In the genomic region with DNA sequence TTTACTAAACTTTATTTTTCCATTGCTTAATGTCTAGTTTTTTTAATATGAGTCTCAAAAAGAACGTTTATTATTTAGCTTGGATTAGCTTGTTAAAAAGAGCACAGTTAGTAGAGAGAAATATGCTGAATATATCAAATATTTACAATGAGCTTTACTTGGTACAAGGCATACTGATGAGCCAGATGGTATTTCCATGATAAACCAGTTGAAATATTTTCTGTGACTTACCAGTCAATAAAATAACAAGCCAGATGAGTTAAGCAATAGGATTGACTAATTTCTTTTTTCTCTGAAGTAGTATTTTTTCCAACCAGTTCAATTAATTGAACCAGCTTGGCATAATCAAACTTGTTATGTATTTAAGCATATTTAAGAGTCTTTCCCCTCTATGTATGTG, we compare ENCODE assay signal across 23 cellular contexts.
DNase-seq lines count a peak whose midpoint lies in the region; ATAC-seq, FAIRE-seq and TF ChIP-seq lines count a peak whose summit lies in the region.
"Had no signal": no experiment of that assay in that cellular context is flagged by ENCODE, and none has a peak within 500 bp of the region (broad histone marks: within the 10 kb centered on the region; RNA-seq: fewer than 3 reads in every experiment).

No MANE protein-coding gene starts in this region.

- H3K9me2 ChIP-seq in PC-3 (replicated peaks; ENCODE audit: low read length) (no peaks in the 10 kb centered on the region), MM.1S (replicated peaks; ENCODE audit: insufficient read depth, low read length) (no peaks in the 10 kb centered on the region), OCI-LY7 (ENCODE audit: insufficient read depth, low read length) (no peaks in the 10 kb centered on the region)

- no peaks in the 10 kb centered on the region for H3K9me3 ChIP-seq in PC-3 (ENCODE audit: low read length)
- no peaks in the 10 kb centered on the region for H3K9me3 ChIP-seq in tibial artery
- H3K9me3 ChIP-seq in MM.1S (replicated peaks; ENCODE audit: insufficient read depth, low read length) = no peaks in the 10 kb centered on the region
- no peaks in the 10 kb centered on the region for H3K9me3 ChIP-seq in OCI-LY7 (ENCODE audit: low read length)

- H3K9ac ChIP-seq in PC-3 (ENCODE audit: low read length) (no peak overlapping the region), MM.1S (ENCODE audit: low read length) (no peak overlapping the region)

- H3K4me2 ChIP-seq in PC-3 (ENCODE audit: low read length) = no peak overlapping the region
- H3K4me2 ChIP-seq in MM.1S (ENCODE audit: low read depth, low read length) = no peak overlapping the region
- no peak overlapping the region for H3K4me2 ChIP-seq in OCI-LY7 (ENCODE audit: low read length)

- CTCF ChIA-PET in PC-3 (lab: Charles Lee) = no interaction called here
- CTCF ChIA-PET in OCI-LY7 (lab: Charles Lee; ENCODE audit: unreplicated experiment) = no interaction called here

- H3K4me3 ChIP-seq in PC-3 (ENCODE audit: low read length) = no peak overlapping the region
- H3K4me3 ChIP-seq in fibroblast of mammary gland (ENCODE audit: control insufficient read depth, low read depth, low read length) = no peak overlapping the region
- no peak overlapping the region for H3K4me3 ChIP-seq in tibial artery
- H3K4me3 ChIP-seq in MM.1S (ENCODE audit: low read length) = no peak overlapping the region
- no peak overlapping the region for H3K4me3 ChIP-seq in OCI-LY7 (ENCODE audit: low read depth, low read length, poor library complexity, severe bottlenecking)
- H3K4me3 ChIP-seq: GM12878, SK-N-MC had no signal

- no peaks in the 10 kb centered on the region for H3F3A ChIP-seq in PC-3 (ENCODE audit: low read length, unreplicated experiment)
- no peaks in the 10 kb centered on the region for H3F3A ChIP-seq in MM.1S (ENCODE audit: insufficient read depth, low read length)

- no peak overlapping the region for H2AFZ ChIP-seq in PC-3 (ENCODE audit: low read length)
- no peak overlapping the region for H2AFZ ChIP-seq in MM.1S (ENCODE audit: low read length)
- no peak overlapping the region for H2AFZ ChIP-seq in OCI-LY7 (ENCODE audit: low read length)

- H4K20me1 ChIP-seq in PC-3 (ENCODE audit: low read length) (no peaks in the 10 kb centered on the region), MM.1S (ENCODE audit: insufficient read depth, low read length) (no peaks in the 10 kb centered on the region), OCI-LY7 (ENCODE audit: insufficient read depth, low read length) (no peaks in the 10 kb centered on the region)

- TF ChIP-seq CTCF in PC-3 (conservative IDR thresholded peaks at IDR 0.05; ENCODE audit: low read depth, low read length) (no peak), fibroblast of mammary gland (conservative IDR thresholded peaks at IDR 0.05; ENCODE audit: control insufficient read depth, insufficient read depth, low read depth, low read length) (no peak), tibial artery (IDR thresholded peaks at IDR 0.05) (no peak), MM.1S (IDR thresholded peaks at IDR 0.05; ENCODE audit: low read length) (no peak), OCI-LY7 (conservative IDR thresholded peaks at IDR 0.05; ENCODE audit: low read length) (no peak)

- no peak for ATAC-seq in PC-3
- ATAC-seq: GM12878, HCT116, Panc1 had no signal

- H3K36me3 ChIP-seq in PC-3 (ENCODE audit: low read depth, low read length) = no peaks in the 10 kb centered on the region
- H3K36me3 ChIP-seq in tibial artery = no peaks in the 10 kb centered on the region
- no peaks in the 10 kb centered on the region for H3K36me3 ChIP-seq in MM.1S (replicated peaks; ENCODE audit: insufficient read depth, low read length)
- H3K36me3 ChIP-seq in OCI-LY7 (ENCODE audit: insufficient read depth, low read length) = no peaks in the 10 kb centered on the region

- H3K27ac ChIP-seq in PC-3 (ENCODE audit: low read length) (no peak overlapping the region), tibial artery (no peak overlapping the region), MM.1S (ENCODE audit: low read length) (no peak overlapping the region), OCI-LY7 (ENCODE audit: low read depth, low read length, poor library complexity, severe bottlenecking) (no peak overlapping the region)
- H3K27ac ChIP-seq: SK-N-MC had no signal

- H3K4me1 ChIP-seq in PC-3 (ENCODE audit: insufficient read depth, low read length) (peaks cover 16% of the 10 kb centered on the region), tibial artery (no peaks in the 10 kb centered on the region), MM.1S (ENCODE audit: low read length) (no peaks in the 10 kb centered on the region), OCI-LY7 (ENCODE audit: insufficient read depth, low read length, poor library complexity, severe bottlenecking) (no peaks in the 10 kb centered on the region)

- intact Hi-C loops in PC-3 (cut with micrococcal nuclease) = no loop called here
- intact Hi-C loops in tibial artery (cut with DNase I; ENCODE audit: low total_unique reads) = no loop called here
- intact Hi-C loops in OCI-LY7 (cut with micrococcal nuclease; ENCODE audit: unreplicated experiment) = no loop called here

- H3K27me3 ChIP-seq in PC-3 (ENCODE audit: low read length) = no peaks in the 10 kb centered on the region
- H3K27me3 ChIP-seq in tibial artery = no peaks in the 10 kb centered on the region
- H3K27me3 ChIP-seq in MM.1S (replicated peaks; ENCODE audit: insufficient read depth, low read length) = no peaks in the 10 kb centered on the region

- POLR2A ChIA-PET in PC-3 (lab: Charles Lee; ENCODE audit: unreplicated experiment) (no interaction called here), OCI-LY7 (lab: Charles Lee) (interaction anchor here (0.9 kb wide), 1 partner anchor 15 kb away, joined by 3 read pairs; no protein-coding TSS in a partner anchor)

- no peak for DNase-seq in GM19239 (ENCODE audit: insufficient read length, low spot score)
- peak; percentile 9 for DNase-seq in PC-3
- peak; percentile 27 for DNase-seq in fibroblast of mammary gland (ENCODE audit: low read depth)
- DNase-seq in tibial artery = no peak
- DNase-seq in H54 (ENCODE audit: insufficient read length, low spot score) = no peak
- no peak for DNase-seq in MM.1S
- no peak for DNase-seq in OCI-LY7 (ENCODE audit: low spot score)
- DNase-seq: CD8-positive, alpha-beta memory T cell; DMS153; GOT3; NCI-H1092 treated with DMSO at 0.1 percent for 48 hours; NCI-H1436; NCI-H187; NCI-H446; NCI-H526; NCI-H82; NK-92 treated with Interleukin-12 subunit alpha and Interleukin-12 subunit beta, amount 100 ng/mL, for 24 hours; SIG-M5 had no signal

- H3K79me2 ChIP-seq in PC-3 (ENCODE audit: low read length) (no peaks in the 10 kb centered on the region), MM.1S (ENCODE audit: low read length) (no peaks in the 10 kb centered on the region), OCI-LY7 (ENCODE audit: insufficient read depth, low read depth, low read length) (no peaks in the 10 kb centered on the region)

- no peak for TF ChIP-seq POLR2A in H54 (IDR thresholded peaks at IDR 0.05; ENCODE audit: low read depth, low read length)

- no TSS peak for BruUV-seq in PC-3 (replicated peaks; lab: Mats Ljungman, UMichigan)
- BruUV-seq in OCI-LY7 (replicated peaks; lab: Mats Ljungman, UMichigan) = no TSS peak

- FAIRE-seq in GM19239 (lab: Jason Lieb, UNC) = peak; percentile 68
- FAIRE-seq in H54 (lab: Jason Lieb, UNC) = no peak
- FAIRE-seq: G401.6, GM12878 had no signal

Comparison
In these comparisons a context has a peak if more than half of its experiments do, and no peak if none do; other contexts are left out.
1. DNase-seq: peak in PC-3 (single experiment) and fibroblast of mammary gland (single experiment); none in GM19239 (single experiment), tibial artery (0 of 2), H54 (single experiment), MM.1S (single experiment) and OCI-LY7 (single experiment).